Comparison of ENCODE assay signal across 12 cellular contexts in the genomic region with DNA sequence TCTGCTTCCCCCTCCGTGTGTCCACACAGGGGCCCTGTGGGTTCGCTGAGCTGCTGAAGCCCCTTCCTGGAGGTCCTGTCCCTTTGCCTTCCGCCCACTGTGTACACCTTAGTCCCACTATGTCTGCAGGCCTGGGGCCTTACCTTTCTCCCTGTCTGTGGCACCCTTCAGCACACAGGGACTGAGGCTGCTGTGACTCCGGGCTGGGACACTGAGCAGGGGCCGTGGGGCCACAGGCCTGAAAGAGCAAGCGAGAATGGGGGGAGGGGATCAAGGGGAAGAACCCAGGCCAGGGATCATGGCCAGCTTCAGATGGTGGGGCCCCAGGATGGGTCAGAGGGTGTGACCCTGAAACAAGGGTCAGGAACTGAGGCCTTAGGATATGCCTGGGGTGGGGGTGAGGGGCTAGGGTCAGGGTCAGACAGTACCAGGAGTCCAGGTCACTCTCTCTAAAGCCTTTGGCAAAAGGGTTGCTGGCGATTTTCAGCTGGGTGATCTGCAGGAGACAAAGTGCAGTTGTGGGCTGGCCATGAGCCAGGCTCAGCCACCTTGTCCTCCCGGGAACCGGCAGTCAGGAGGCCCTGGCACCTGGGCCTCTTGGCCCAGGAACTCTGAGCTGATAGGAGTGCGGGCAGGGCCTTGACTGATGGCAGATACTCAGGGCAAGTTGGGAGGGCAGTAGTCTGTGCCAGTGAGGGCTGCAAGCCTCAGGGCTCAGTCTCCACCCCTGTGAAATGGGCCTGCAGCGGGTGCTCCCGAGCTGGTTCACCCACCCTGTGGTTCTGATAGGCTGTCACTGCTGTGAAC. TPM values are rescaled to one million over a fixed set of nuclear protein-coding genes. Genes with fewer than 3 reads are reported as not detected.
DNase-seq lines count a peak whose midpoint lies in the region; ATAC-seq and TF ChIP-seq lines count a peak whose summit lies in the region.
"Had no signal": no experiment of that assay in that cellular context is flagged by ENCODE, and none has a peak within 500 bp of the region (broad histone marks: within the 10 kb centered on the region; RNA-seq: fewer than 3 reads in every experiment).

No MANE protein-coding gene starts in this region.

- TF ChIP-seq CTCF in endodermal cell (conservative IDR thresholded peaks at IDR 0.05), result no peak

- intact Hi-C loops in sciatic nerve (cut with DNase I), result no loop called here
- intact Hi-C loops in activated T-helper 1 cell treated with anti-CD3 and anti-CD28 coated beads, Interleukin-12 subunit alpha, Interleukin-12 subunit beta, Interleukin-2, Interleukin-4 antibody, amounts not matched to agents 30 ng/mL and 10 ng/mL and 1 ng/mL, durations not matched to agents 14 hours and 24 hours and 36 hours (cut with micrococcal nuclease), result no loop called here

- H3K27me3 Mint-ChIP-seq in T-helper 2 cell treated with Interferon-gamma antibody and Interleukin-4, amounts not matched to agents 5 μg/mL and 100 μg/mL, for 36 hours (ENCODE audit: low read depth), result no peaks in the 10 kb centered on the region
- no peaks in the 10 kb centered on the region for H3K27me3 Mint-ChIP-seq in endodermal cell (ENCODE audit: insufficient read depth)
- H3K27me3 Mint-ChIP-seq in activated T-helper 1 cell treated with anti-CD3 and anti-CD28 coated beads, Interleukin-12 subunit alpha, Interleukin-12 subunit beta, Interleukin-2, Interleukin-4 antibody, amounts not matched to agents 30 ng/mL and 10 ng/mL and 1 ng/mL, durations not matched to agents 14 hours and 24 hours and 36 hours (ENCODE audit: insufficient read depth), result peaks cover 3% of the 10 kb centered on the region

- H3K9me3 ChIP-seq in endodermal cell (ENCODE audit: control insufficient read depth, low read length), result no peaks in the 10 kb centered on the region
- H3K9me3 ChIP-seq: HAP-1, uterus had no signal

- no peaks in the 10 kb centered on the region for H3K27me3 ChIP-seq in endodermal cell (ENCODE audit: control insufficient read depth, insufficient read depth, low read length, poor library complexity, severe bottlenecking)
- H3K27me3 ChIP-seq: uterus had no signal

- DNase-seq in T-helper 2 cell treated with Interferon-gamma antibody and Interleukin-4, amounts not matched to agents 5 μg/mL and 100 μg/mL, for 36 hours (ENCODE audit: low spot score), result no peak
- no peak for DNase-seq in T-helper 2 cell
- peak; percentile 70 for DNase-seq in endodermal cell
- DNase-seq in sciatic nerve (ENCODE audit: low spot score), result peak; percentile 58
- DNase-seq in activated T-helper 1 cell treated with anti-CD3 and anti-CD28 coated beads, Interleukin-12 subunit alpha, Interleukin-12 subunit beta, Interleukin-2, Interleukin-4 antibody, amounts not matched to agents 30 ng/mL and 10 ng/mL and 1 ng/mL, durations not matched to agents 14 hours and 24 hours and 36 hours (ENCODE audit: low spot score), result no peak
- DNase-seq: activated CD4-positive, alpha-beta T cell treated with anti-CD3 and anti-CD28 coated beads for 48 hours; cerebellar nuclear complex; NCI-H82 had no signal

- ATAC-seq in sciatic nerve (no peak), HG03135 (IDR thresholded peaks at IDR 0.05; ENCODE audit: unreplicated experiment) (no peak)
- ATAC-seq: GM12878 had no signal

- H3K4me3 ChIP-seq in endodermal cell (ENCODE audit: low read length), result no peak overlapping the region
- H3K4me3 ChIP-seq: GM12878, HAP-1, uterus had no signal

- H3K4me1 ChIP-seq in endodermal cell (ENCODE audit: control insufficient read depth, insufficient read depth, low read length), result peaks cover 8% of the 10 kb centered on the region

- H3K9ac ChIP-seq in endodermal cell (ENCODE audit: extremely low read depth, low read length, poor library complexity, severe bottlenecking), result no peak overlapping the region

- H3K4me3 Mint-ChIP-seq in T-helper 2 cell treated with Interferon-gamma antibody and Interleukin-4, amounts not matched to agents 5 μg/mL and 100 μg/mL, for 36 hours, result peak overlapping the region; percentile 55
- no peak overlapping the region for H3K4me3 Mint-ChIP-seq in endodermal cell
- no peak overlapping the region for H3K4me3 Mint-ChIP-seq in activated T-helper 1 cell treated with anti-CD3 and anti-CD28 coated beads, Interleukin-12 subunit alpha, Interleukin-12 subunit beta, Interleukin-2, Interleukin-4 antibody, amounts not matched to agents 30 ng/mL and 10 ng/mL and 1 ng/mL, durations not matched to agents 14 hours and 24 hours and 36 hours

- peaks cover 13% of the 10 kb centered on the region for H3K4me1 Mint-ChIP-seq in T-helper 2 cell treated with Interferon-gamma antibody and Interleukin-4, amounts not matched to agents 5 μg/mL and 100 μg/mL, for 36 hours (ENCODE audit: low read depth)
- peaks cover 7% of the 10 kb centered on the region for H3K4me1 Mint-ChIP-seq in endodermal cell
- H3K4me1 Mint-ChIP-seq in activated T-helper 1 cell treated with anti-CD3 and anti-CD28 coated beads, Interleukin-12 subunit alpha, Interleukin-12 subunit beta, Interleukin-2, Interleukin-4 antibody, amounts not matched to agents 30 ng/mL and 10 ng/mL and 1 ng/mL, durations not matched to agents 14 hours and 24 hours and 36 hours (ENCODE audit: low read depth), result peaks cover 11% of the 10 kb centered on the region

- H3K27ac ChIP-seq in endodermal cell (ENCODE audit: low read depth, low read length), result no peak overlapping the region
- H3K27ac ChIP-seq: uterus had no signal

- H3K27ac Mint-ChIP-seq in T-helper 2 cell treated with Interferon-gamma antibody and Interleukin-4, amounts not matched to agents 5 μg/mL and 100 μg/mL, for 36 hours, result no peak overlapping the region
- H3K27ac Mint-ChIP-seq in endodermal cell, result peak overlapping the region; percentile 76
- H3K27ac Mint-ChIP-seq in activated T-helper 1 cell treated with anti-CD3 and anti-CD28 coated beads, Interleukin-12 subunit alpha, Interleukin-12 subunit beta, Interleukin-2, Interleukin-4 antibody, amounts not matched to agents 30 ng/mL and 10 ng/mL and 1 ng/mL, durations not matched to agents 14 hours and 24 hours and 36 hours, result no peak overlapping the region

- 88 to 94% methylated on average over 6 to 12 of the region's 12 CpGs for WGBS in endodermal cell (ENCODE audit: insufficient coverage in 1 of 2, insufficient read length in 1 of 2), 2 experiments

- H3K36me3 ChIP-seq in endodermal cell (ENCODE audit: control insufficient read depth, insufficient read depth, low read length), result no peaks in the 10 kb centered on the region
- H3K36me3 ChIP-seq: uterus had no signal

- H3K36me3 Mint-ChIP-seq in T-helper 2 cell treated with Interferon-gamma antibody and Interleukin-4, amounts not matched to agents 5 μg/mL and 100 μg/mL, for 36 hours (ENCODE audit: low read depth), result no peaks in the 10 kb centered on the region
- H3K36me3 Mint-ChIP-seq in endodermal cell (ENCODE audit: low read depth), result peaks cover under 1% of the 10 kb centered on the region
- no peaks in the 10 kb centered on the region for H3K36me3 Mint-ChIP-seq in activated T-helper 1 cell treated with anti-CD3 and anti-CD28 coated beads, Interleukin-12 subunit alpha, Interleukin-12 subunit beta, Interleukin-2, Interleukin-4 antibody, amounts not matched to agents 30 ng/mL and 10 ng/mL and 1 ng/mL, durations not matched to agents 14 hours and 24 hours and 36 hours (ENCODE audit: low read depth)

- no peaks in the 10 kb centered on the region for H3K9me3 Mint-ChIP-seq in T-helper 2 cell treated with Interferon-gamma antibody and Interleukin-4, amounts not matched to agents 5 μg/mL and 100 μg/mL, for 36 hours
- H3K9me3 Mint-ChIP-seq in endodermal cell, result no peaks in the 10 kb centered on the region
- H3K9me3 Mint-ChIP-seq in activated T-helper 1 cell treated with anti-CD3 and anti-CD28 coated beads, Interleukin-12 subunit alpha, Interleukin-12 subunit beta, Interleukin-2, Interleukin-4 antibody, amounts not matched to agents 30 ng/mL and 10 ng/mL and 1 ng/mL, durations not matched to agents 14 hours and 24 hours and 36 hours, result no peaks in the 10 kb centered on the region

RNA-seq across cellular contexts. Expression of a gene that starts 2.6 kb away (rescaled TPM):
- 10 to 100 TPM in 1 of 2 donors, 1 to 10 TPM in 1; 9.5 to 13.1 TPM for total RNA-seq in endodermal cell
- 13.6 TPM for polyA plus RNA-seq in endodermal cell (2013, experiment 1 of 2)
- polyA plus RNA-seq in endodermal cell (2013, experiment 2 of 2), result 13.4 TPM
- total RNA-seq in sciatic nerve, result 7.8 TPM
- 18.5 and 19.9 TPM in 2 replicates for total RNA-seq in activated T-helper 1 cell treated with anti-CD3 and anti-CD28 coated beads, Interleukin-12 subunit alpha, Interleukin-12 subunit beta, Interleukin-2, Interleukin-4 antibody, amounts not matched to agents 30 ng/mL and 10 ng/mL and 1 ng/mL, durations not matched to agents 14 hours and 24 hours and 36 hours

RNA-seq across cellular contexts. Expression of a gene that starts 7.2 kb away (rescaled TPM):
- total RNA-seq in endodermal cell, result not detected
- polyA plus RNA-seq in endodermal cell (2013, experiment 1 of 2), result 1.7 TPM
- 1.7 TPM for polyA plus RNA-seq in endodermal cell (2013, experiment 2 of 2)
- total RNA-seq in sciatic nerve, result not detected
- total RNA-seq in activated T-helper 1 cell treated with anti-CD3 and anti-CD28 coated beads, Interleukin-12 subunit alpha, Interleukin-12 subunit beta, Interleukin-2, Interleukin-4 antibody, amounts not matched to agents 30 ng/mL and 10 ng/mL and 1 ng/mL, durations not matched to agents 14 hours and 24 hours and 36 hours, result not detected in 2 replicates
- total RNA-seq: uterus had no signal

RNA-seq across cellular contexts. Expression of a gene that starts 18.2 kb away (rescaled TPM):
- under 1 TPM; 0.20 to 0.71 TPM for total RNA-seq in endodermal cell
- polyA plus RNA-seq in endodermal cell (2013, experiment 1 of 2), result not detected
- polyA plus RNA-seq in endodermal cell (2013, experiment 2 of 2), result not detected
- total RNA-seq in sciatic nerve, result 0.45 TPM
- total RNA-seq in activated T-helper 1 cell treated with anti-CD3 and anti-CD28 coated beads, Interleukin-12 subunit alpha, Interleukin-12 subunit beta, Interleukin-2, Interleukin-4 antibody, amounts not matched to agents 30 ng/mL and 10 ng/mL and 1 ng/mL, durations not matched to agents 14 hours and 24 hours and 36 hours, result 0.32 TPM in 1 of 2 replicates, not detected in the other
- total RNA-seq: uterus had no signal

RNA-seq across cellular contexts. Expression of a gene that starts 25.6 kb away (rescaled TPM):
- total RNA-seq in endodermal cell (100 to 1,000 TPM; 135 to 160 TPM), sciatic nerve (126 TPM)
- polyA plus RNA-seq in endodermal cell (2013, experiment 1 of 2), result 138 TPM
- 109 TPM for polyA plus RNA-seq in endodermal cell (2013, experiment 2 of 2)
- total RNA-seq in activated T-helper 1 cell treated with anti-CD3 and anti-CD28 coated beads, Interleukin-12 subunit alpha, Interleukin-12 subunit beta, Interleukin-2, Interleukin-4 antibody, amounts not matched to agents 30 ng/mL and 10 ng/mL and 1 ng/mL, durations not matched to agents 14 hours and 24 hours and 36 hours, result 289 and 303 TPM in 2 replicates

RNA-seq across cellular contexts. Expression of a gene that starts 42.0 kb away (rescaled TPM):
- total RNA-seq in endodermal cell (not detected), sciatic nerve (not detected)
- polyA plus RNA-seq in endodermal cell (2013, experiment 1 of 2), result not detected
- not detected for polyA plus RNA-seq in endodermal cell (2013, experiment 2 of 2)
- total RNA-seq in activated T-helper 1 cell treated with anti-CD3 and anti-CD28 coated beads, Interleukin-12 subunit alpha, Interleukin-12 subunit beta, Interleukin-2, Interleukin-4 antibody, amounts not matched to agents 30 ng/mL and 10 ng/mL and 1 ng/mL, durations not matched to agents 14 hours and 24 hours and 36 hours, result not detected in 2 replicates

Comparison
In these comparisons a context has a peak if more than half of its experiments do, and no peak if none do; other contexts are left out.
1. DNase-seq: peak in endodermal cell (single experiment) and sciatic nerve (single experiment); none in T-helper 2 cell treated with Interferon-gamma antibody and Interleukin-4, amounts not matched to agents 5 μg/mL and 100 μg/mL, for 36 hours (single experiment), T-helper 2 cell (0 of 5) and activated T-helper 1 cell treated with anti-CD3 and anti-CD28 coated beads, Interleukin-12 subunit alpha, Interleukin-12 subunit beta, Interleukin-2, Interleukin-4 antibody, amounts not matched to agents 30 ng/mL and 10 ng/mL and 1 ng/mL, durations not matched to agents 14 hours and 24 hours and 36 hours (single experiment).